ENCODE assay signal across 1 cellular context in the genomic region with DNA sequence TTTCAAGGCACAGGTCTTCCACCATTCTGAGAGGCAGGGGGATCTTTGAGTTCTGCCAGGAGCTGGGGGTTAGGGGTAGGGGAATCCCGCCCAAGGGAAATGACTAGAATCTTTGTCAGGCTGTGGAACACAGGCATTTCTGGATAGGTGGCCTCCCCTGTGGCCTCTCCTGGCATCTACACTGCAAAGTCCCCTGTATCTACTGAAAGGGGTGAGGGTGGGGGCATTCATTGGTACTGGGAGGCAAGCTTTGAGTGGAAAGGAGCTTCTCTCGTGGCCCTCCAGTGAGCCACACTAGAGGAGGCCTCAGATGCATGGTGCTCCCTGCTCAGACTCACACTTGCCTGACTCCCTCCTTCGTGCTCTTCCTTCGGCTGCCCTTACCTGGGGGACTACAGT.
TF ChIP-seq lines count a peak whose summit lies in the region.

No MANE protein-coding gene starts in this region.

TF ChIP-seq in IMR-90, 13 proteins besides CTCF, POLR2A, EP300 and RAD21:
- TF ChIP-seq, protein P1, sequence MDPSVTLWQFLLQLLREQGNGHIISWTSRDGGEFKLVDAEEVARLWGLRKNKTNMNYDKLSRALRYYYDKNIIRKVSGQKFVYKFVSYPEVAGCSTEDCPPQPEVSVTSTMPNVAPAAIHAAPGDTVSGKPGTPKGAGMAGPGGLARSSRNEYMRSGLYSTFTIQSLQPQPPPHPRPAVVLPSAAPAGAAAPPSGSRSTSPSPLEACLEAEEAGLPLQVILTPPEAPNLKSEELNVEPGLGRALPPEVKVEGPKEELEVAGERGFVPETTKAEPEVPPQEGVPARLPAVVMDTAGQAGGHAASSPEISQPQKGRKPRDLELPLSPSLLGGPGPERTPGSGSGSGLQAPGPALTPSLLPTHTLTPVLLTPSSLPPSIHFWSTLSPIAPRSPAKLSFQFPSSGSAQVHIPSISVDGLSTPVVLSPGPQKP (IDR thresholded peaks at IDR 0.05; ENCODE audit: borderline replicate concordance, low read depth, low read length) = no peak
- TF ChIP-seq MXI1 (IDR thresholded peaks at IDR 0.05; ENCODE audit: borderline replicate concordance, low read depth, low read length) (no peak), BHLHE40 (IDR thresholded peaks at IDR 0.05; ENCODE audit: low read depth, low read length) (no peak), CHD1 (IDR thresholded peaks at IDR 0.05; ENCODE audit: low read depth, low read length) (no peak), NFE2L2 (IDR thresholded peaks at IDR 0.05; ENCODE audit: low read depth, low read length) (no peak), MAZ (IDR thresholded peaks at IDR 0.05; ENCODE audit: borderline replicate concordance, low read depth, low read length) (no peak), FOS (IDR thresholded peaks at IDR 0.05; ENCODE audit: low read depth, low read length) (no peak), SMC3 (IDR thresholded peaks at IDR 0.05; ENCODE audit: low read depth, low read length) (no peak), RFX5 (IDR thresholded peaks at IDR 0.05; ENCODE audit: low read depth, low read length) (no peak), CEBPB (IDR thresholded peaks at IDR 0.05; ENCODE audit: low read depth, low read length) (no peak)
